In the genomic region with DNA sequence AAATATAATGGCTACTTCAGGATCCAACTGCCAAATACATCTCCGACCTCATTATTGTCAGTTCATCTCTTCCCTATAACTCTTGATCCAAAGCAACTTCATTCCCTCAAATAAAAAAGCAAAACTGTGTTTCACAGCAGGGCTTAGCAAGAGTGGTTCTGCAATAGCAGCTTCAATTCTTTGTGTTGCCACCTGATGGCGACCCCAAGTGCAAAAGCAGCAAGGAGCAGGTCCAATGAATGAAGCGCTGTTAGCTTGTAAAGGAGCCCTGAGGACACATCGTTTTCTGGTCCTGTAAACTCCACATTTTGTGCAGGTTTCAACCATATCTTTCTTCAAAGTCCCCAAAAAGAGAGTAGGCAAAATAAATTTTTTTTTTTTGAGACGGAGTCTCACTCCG, we compare ENCODE assay signal across 1 cellular context.
TF ChIP-seq lines count a peak whose summit lies in the region.

No MANE protein-coding gene starts in this region.

TF ChIP-seq in WTC11, 78 proteins besides CTCF, POLR2A, EP300 and RAD21 (continued from another document):
- TF ChIP-seq, protein P1, sequence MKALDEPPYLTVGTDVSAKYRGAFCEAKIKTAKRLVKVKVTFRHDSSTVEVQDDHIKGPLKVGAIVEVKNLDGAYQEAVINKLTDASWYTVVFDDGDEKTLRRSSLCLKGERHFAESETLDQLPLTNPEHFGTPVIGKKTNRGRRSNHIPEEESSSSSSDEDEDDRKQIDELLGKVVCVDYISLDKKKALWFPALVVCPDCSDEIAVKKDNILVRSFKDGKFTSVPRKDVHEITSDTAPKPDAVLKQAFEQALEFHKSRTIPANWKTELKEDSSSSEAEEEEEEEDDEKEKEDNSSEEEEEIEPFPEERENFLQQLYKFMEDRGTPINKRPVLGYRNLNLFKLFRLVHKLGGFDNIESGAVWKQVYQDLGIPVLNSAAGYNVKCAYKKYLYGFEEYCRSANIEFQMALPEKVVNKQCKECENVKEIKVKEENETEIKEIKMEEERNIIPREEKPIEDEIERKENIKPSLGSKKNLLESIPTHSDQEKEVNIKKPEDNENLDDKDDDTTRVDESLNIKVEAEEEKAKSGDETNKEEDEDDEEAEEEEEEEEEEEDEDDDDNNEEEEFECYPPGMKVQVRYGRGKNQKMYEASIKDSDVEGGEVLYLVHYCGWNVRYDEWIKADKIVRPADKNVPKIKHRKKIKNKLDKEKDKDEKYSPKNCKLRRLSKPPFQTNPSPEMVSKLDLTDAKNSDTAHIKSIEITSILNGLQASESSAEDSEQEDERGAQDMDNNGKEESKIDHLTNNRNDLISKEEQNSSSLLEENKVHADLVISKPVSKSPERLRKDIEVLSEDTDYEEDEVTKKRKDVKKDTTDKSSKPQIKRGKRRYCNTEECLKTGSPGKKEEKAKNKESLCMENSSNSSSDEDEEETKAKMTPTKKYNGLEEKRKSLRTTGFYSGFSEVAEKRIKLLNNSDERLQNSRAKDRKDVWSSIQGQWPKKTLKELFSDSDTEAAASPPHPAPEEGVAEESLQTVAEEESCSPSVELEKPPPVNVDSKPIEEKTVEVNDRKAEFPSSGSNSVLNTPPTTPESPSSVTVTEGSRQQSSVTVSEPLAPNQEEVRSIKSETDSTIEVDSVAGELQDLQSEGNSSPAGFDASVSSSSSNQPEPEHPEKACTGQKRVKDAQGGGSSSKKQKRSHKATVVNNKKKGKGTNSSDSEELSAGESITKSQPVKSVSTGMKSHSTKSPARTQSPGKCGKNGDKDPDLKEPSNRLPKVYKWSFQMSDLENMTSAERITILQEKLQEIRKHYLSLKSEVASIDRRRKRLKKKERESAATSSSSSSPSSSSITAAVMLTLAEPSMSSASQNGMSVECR (CRISPR knock-in tag; IDR thresholded peaks at IDR 0.05; ENCODE audit: borderline replicate concordance): no peak
- TF ChIP-seq ZNF232 (CRISPR knock-in tag; IDR thresholded peaks at IDR 0.05): no peak
- no peak for TF ChIP-seq NFATC4 (CRISPR knock-in tag; IDR thresholded peaks at IDR 0.05)
- no peak for TF ChIP-seq TEAD4 (CRISPR knock-in tag; IDR thresholded peaks at IDR 0.05)
- TF ChIP-seq FOXK1 (CRISPR knock-in tag; IDR thresholded peaks at IDR 0.05): no peak
TF ChIP-seq in WTC11: peak in this region for 0.
